In genomic region chr5:88890070-88890781, GRCh38 we compare ENCODE assay signal across 9 cellular contexts. TPM values are rescaled to one million over a fixed set of nuclear protein-coding genes. Genes with fewer than 3 reads are reported as not detected.
DNase-seq lines count a peak whose midpoint lies in the region; ATAC-seq and TF ChIP-seq lines count a peak whose summit lies in the region.
"Had no signal": no experiment of that assay in that cellular context is flagged by ENCODE, and none has a peak within 500 bp of the region (broad histone marks: within the 10 kb centered on the region; RNA-seq: fewer than 3 reads in every experiment).

No MANE protein-coding gene starts in this region.

- H3K27ac Mint-ChIP-seq in activated T-cell treated with anti-CD3 and anti-CD28 coated beads, Interleukin-2, amount 50 U/mL, for 72 hours = no peak overlapping the region

- peaks cover 44% of the 10 kb centered on the region for H3K27me3 Mint-ChIP-seq in activated T-cell treated with anti-CD3 and anti-CD28 coated beads, Interleukin-2, amount 50 U/mL, for 4 hours (ENCODE audit: low read depth)
- H3K27me3 Mint-ChIP-seq in activated T-cell treated with anti-CD3 and anti-CD28 coated beads, Interleukin-2, amount 50 U/mL, for 72 hours (ENCODE audit: low read depth) = peaks cover 45% of the 10 kb centered on the region

- H3K4me3 Mint-ChIP-seq in activated T-cell treated with anti-CD3 and anti-CD28 coated beads, Interleukin-2, amount 50 U/mL, for 4 hours = peak overlapping the region; percentile 69
- peak overlapping the region in 1 of 2 donors; percentile 59 for H3K4me3 Mint-ChIP-seq in activated T-cell treated with anti-CD3 and anti-CD28 coated beads, Interleukin-2, amount 50 U/mL, for 72 hours

- H3K9me3 ChIP-seq in mucosa of descending colon = no peaks in the 10 kb centered on the region
- no peaks in the 10 kb centered on the region for H3K9me3 ChIP-seq in upper lobe of left lung

- H3K4me1 ChIP-seq in mucosa of descending colon (ENCODE audit: low read depth) (no peaks in the 10 kb centered on the region), upper lobe of left lung (peaks cover 3 to 21% (median 13%) of the 10 kb centered on the region in 4 donors)

- H3K4me3 ChIP-seq in mucosa of descending colon = peak overlapping the region; percentile 6
- peak overlapping the region; percentile 58 to 75 (median 62) for H3K4me3 ChIP-seq in upper lobe of left lung

- WGBS in upper lobe of left lung, 2 donors = 18 to 25% methylated on average over 10 of the region's 10 CpGs

- no peaks in the 10 kb centered on the region for H3K27me3 ChIP-seq in upper lobe of left lung

- H3K36me3 ChIP-seq in mucosa of descending colon (ENCODE audit: low read depth) = no peaks in the 10 kb centered on the region
- H3K36me3 ChIP-seq in upper lobe of left lung = no peaks in the 10 kb centered on the region

- no peaks in the 10 kb centered on the region for H3K9me3 Mint-ChIP-seq in activated T-cell treated with anti-CD3 and anti-CD28 coated beads, Interleukin-2, amount 50 U/mL, for 4 hours
- H3K9me3 Mint-ChIP-seq in activated T-cell treated with anti-CD3 and anti-CD28 coated beads, Interleukin-2, amount 50 U/mL, for 72 hours = no peaks in the 10 kb centered on the region

- intact Hi-C loops in mucosa of descending colon (cut with DNase I, micrococcal nuclease) = no loop called here

- ATAC-seq in activated T-cell treated with anti-CD3 and anti-CD28 coated beads, Interleukin-2, amount 50 U/mL, for 4 hours = no peak
- ATAC-seq in activated T-cell treated with anti-CD3 and anti-CD28 coated beads, Interleukin-2, amount 50 U/mL, for 72 hours (replicated peaks in 1 of 2) = no peak
- ATAC-seq in mucosa of descending colon (no peak), upper lobe of left lung (ENCODE audit: low FRiP score in 2 of 2) (no peak), GM18858 (IDR thresholded peaks at IDR 0.05; ENCODE audit: unreplicated experiment) (no peak)

- H3K27ac ChIP-seq in cingulate gyrus (ENCODE audit: low read depth, low read length) = peak overlapping the region; percentile 89
- peak overlapping the region; percentile 70 to 90 (median 82) for H3K27ac ChIP-seq in upper lobe of left lung
- H3K27ac ChIP-seq: foreskin keratinocyte had no signal

- no peak for TF ChIP-seq EP300 in upper lobe of left lung (IDR thresholded peaks at IDR 0.05)

- no peaks in the 10 kb centered on the region for H3K4me1 Mint-ChIP-seq in activated T-cell treated with anti-CD3 and anti-CD28 coated beads, Interleukin-2, amount 50 U/mL, for 4 hours (ENCODE audit: low read depth)
- peaks cover 13% of the 10 kb centered on the region for H3K4me1 Mint-ChIP-seq in activated T-cell treated with anti-CD3 and anti-CD28 coated beads, Interleukin-2, amount 50 U/mL, for 72 hours (ENCODE audit: low read depth)

- TF ChIP-seq POLR2A in upper lobe of left lung (IDR thresholded peaks at IDR 0.05) = no peak

- no peak for DNase-seq in activated T-cell treated with anti-CD3 and anti-CD28 coated beads, Interleukin-2, amount 50 U/mL, for 4 hours
- no peak for DNase-seq in activated T-cell treated with anti-CD3 and anti-CD28 coated beads, Interleukin-2, amount 50 U/mL, for 72 hours
- DNase-seq in mucosa of descending colon (no peak), upper lobe of left lung (no peak), HuH-7 (ENCODE audit: low spot score) (no peak), NCI-H2081 (lab: John Stamatoyannopoulos, UW) (no peak)

- H3K36me3 Mint-ChIP-seq in activated T-cell treated with anti-CD3 and anti-CD28 coated beads, Interleukin-2, amount 50 U/mL, for 4 hours (ENCODE audit: insufficient read depth) = no peaks in the 10 kb centered on the region
- no peaks in the 10 kb centered on the region for H3K36me3 Mint-ChIP-seq in activated T-cell treated with anti-CD3 and anti-CD28 coated beads, Interleukin-2, amount 50 U/mL, for 72 hours (ENCODE audit: insufficient read depth in 2 of 2)

- TF ChIP-seq CTCF in mucosa of descending colon (IDR thresholded peaks at IDR 0.05) = no peak
- TF ChIP-seq CTCF in upper lobe of left lung (IDR thresholded peaks at IDR 0.05) = no peak

RNA-seq across cellular contexts. Expression of gene MEF2C, which starts 7.2 kb away (rescaled TPM):
- total RNA-seq in activated T-cell treated with anti-CD3 and anti-CD28 coated beads, Interleukin-2, amount 50 U/mL, for 4 hours = 1 to 10 TPM in 2 of 3 donors, under 1 TPM in 1; 0.76 to 3.1 (median 1.4) TPM
- total RNA-seq in activated T-cell treated with anti-CD3 and anti-CD28 coated beads, Interleukin-2, amount 50 U/mL, for 72 hours = under 1 TPM; 0.53 to 0.83 TPM
- total RNA-seq in mucosa of descending colon (10 to 100 TPM; 19.3 to 44.0 (median 32.6) TPM), upper lobe of left lung (10 to 100 TPM; 20.5 to 46.2 (median 35.8) TPM)

Comparison
In these comparisons a context has a peak if more than half of its experiments do, and no peak if none do; other contexts are left out.
1. RNA of gene MEF2C, which starts 7.2 kb away (total RNA-seq): 20.5 to 46.2 TPM in upper lobe of left lung and 19.3 to 44.0 TPM in mucosa of descending colon; 0.76 to 3.1 TPM in activated T-cell treated with anti-CD3 and anti-CD28 coated beads, Interleukin-2, amount 50 U/mL, for 4 hours and 0.53 to 0.83 TPM in activated T-cell treated with anti-CD3 and anti-CD28 coated beads, Interleukin-2, amount 50 U/mL, for 72 hours; every median in the first group is over 4 times any median in the second.